ENCODE assay signal across 1 cellular context in the genomic region with DNA sequence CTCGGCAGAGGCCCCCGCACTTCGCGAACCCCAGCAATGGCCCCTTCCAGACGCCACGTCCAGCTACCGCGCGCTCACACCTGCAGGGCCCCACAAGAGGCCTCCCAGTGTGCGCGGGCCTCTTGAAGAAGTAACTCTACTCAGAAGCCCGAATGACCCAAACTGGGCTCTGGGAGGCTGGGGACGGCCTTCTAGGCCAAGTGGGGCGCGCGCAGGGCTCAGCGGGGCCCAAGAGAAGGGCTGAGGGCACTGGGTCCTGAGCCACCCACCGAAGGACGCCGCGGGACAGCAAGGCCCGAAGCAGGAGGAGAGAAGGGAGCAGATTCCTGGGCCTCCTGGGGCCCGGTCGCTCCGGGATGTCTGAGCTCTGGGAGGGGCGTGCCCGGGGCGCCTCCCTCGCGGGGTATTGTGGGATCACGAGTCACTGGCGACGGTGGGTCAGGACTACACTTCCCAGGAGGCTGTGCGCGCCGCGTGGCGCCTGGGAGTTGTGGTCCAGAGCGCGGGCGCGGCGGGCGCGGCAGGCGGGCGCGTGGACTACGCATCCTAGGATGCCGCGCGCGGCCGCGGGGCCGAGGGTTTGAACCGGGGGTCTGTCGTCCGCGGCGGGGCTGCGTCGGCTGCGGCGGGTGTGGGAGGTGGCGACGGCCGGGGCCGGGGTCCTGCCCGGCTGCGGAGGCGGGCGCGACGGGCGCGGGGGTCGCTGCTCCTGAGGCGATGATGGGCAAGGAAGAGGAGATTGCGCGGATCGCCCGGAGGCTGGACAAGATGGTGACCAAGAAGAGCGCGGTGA.
TF ChIP-seq lines count a peak whose summit lies in the region.

A gene (plus strand): TSS at position 603 of the 793 bp plus-strand sequence. CDS start 115 bp downstream, at position 718.

TF ChIP-seq in K562, 482 proteins besides CTCF, POLR2A, EP300 and RAD21 (continued from another document and continues in another):
- TF ChIP-seq, protein P1, sequence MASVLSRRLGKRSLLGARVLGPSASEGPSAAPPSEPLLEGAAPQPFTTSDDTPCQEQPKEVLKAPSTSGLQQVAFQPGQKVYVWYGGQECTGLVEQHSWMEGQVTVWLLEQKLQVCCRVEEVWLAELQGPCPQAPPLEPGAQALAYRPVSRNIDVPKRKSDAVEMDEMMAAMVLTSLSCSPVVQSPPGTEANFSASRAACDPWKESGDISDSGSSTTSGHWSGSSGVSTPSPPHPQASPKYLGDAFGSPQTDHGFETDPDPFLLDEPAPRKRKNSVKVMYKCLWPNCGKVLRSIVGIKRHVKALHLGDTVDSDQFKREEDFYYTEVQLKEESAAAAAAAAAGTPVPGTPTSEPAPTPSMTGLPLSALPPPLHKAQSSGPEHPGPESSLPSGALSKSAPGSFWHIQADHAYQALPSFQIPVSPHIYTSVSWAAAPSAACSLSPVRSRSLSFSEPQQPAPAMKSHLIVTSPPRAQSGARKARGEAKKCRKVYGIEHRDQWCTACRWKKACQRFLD (CRISPR knock-in tag; IDR thresholded peaks at IDR 0.05) = peak; percentile 98
- TF ChIP-seq, protein P2, sequence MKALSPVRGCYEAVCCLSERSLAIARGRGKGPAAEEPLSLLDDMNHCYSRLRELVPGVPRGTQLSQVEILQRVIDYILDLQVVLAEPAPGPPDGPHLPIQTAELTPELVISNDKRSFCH (CRISPR knock-in tag; IDR thresholded peaks at IDR 0.05) = no peak
- TF ChIP-seq, protein P2 (tag; IDR thresholded peaks at IDR 0.05) = peak; percentile 91
- TF ChIP-seq STAT5A (IDR thresholded peaks at IDR 0.05; ENCODE audit: borderline replicate concordance, low read length) = no peak
- TF ChIP-seq ZNF263 (CRISPR knock-in tag; IDR thresholded peaks at IDR 0.05; ENCODE audit: borderline replicate concordance) = no peak
- TF ChIP-seq, protein P3, sequence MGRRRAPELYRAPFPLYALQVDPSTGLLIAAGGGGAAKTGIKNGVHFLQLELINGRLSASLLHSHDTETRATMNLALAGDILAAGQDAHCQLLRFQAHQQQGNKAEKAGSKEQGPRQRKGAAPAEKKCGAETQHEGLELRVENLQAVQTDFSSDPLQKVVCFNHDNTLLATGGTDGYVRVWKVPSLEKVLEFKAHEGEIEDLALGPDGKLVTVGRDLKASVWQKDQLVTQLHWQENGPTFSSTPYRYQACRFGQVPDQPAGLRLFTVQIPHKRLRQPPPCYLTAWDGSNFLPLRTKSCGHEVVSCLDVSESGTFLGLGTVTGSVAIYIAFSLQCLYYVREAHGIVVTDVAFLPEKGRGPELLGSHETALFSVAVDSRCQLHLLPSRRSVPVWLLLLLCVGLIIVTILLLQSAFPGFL (CRISPR knock-in tag; IDR thresholded peaks at IDR 0.05) = no peak
- no peak for TF ChIP-seq MEF2D (tag; conservative IDR thresholded peaks at IDR 0.05; ENCODE audit: low read depth)
- TF ChIP-seq C11orf30 (IDR thresholded peaks at IDR 0.05; ENCODE audit: low read depth) = no peak
- no peak for TF ChIP-seq TEAD4 (IDR thresholded peaks at IDR 0.05; ENCODE audit: low read length)
- TF ChIP-seq TEAD4 (CRISPR knock-in tag; IDR thresholded peaks at IDR 0.05; ENCODE audit: borderline replicate concordance) = no peak
- no peak for TF ChIP-seq GTF2A2 (tag; IDR thresholded peaks at IDR 0.05)
- peak; percentile 84; the same call in 1 of the 2 replicates for TF ChIP-seq NR4A1 (CRISPR knock-in tag; IDR thresholded peaks at IDR 0.05)
- no peak; the same call in 1 of the 2 replicates for TF ChIP-seq NR4A1 (tag; IDR thresholded peaks at IDR 0.05)
- TF ChIP-seq ARHGAP35 (IDR thresholded peaks at IDR 0.05; ENCODE audit: partially characterized antibody) = no peak
- TF ChIP-seq CBFA2T2 (conservative IDR thresholded peaks at IDR 0.05) = no peak
- TF ChIP-seq, protein P4, sequence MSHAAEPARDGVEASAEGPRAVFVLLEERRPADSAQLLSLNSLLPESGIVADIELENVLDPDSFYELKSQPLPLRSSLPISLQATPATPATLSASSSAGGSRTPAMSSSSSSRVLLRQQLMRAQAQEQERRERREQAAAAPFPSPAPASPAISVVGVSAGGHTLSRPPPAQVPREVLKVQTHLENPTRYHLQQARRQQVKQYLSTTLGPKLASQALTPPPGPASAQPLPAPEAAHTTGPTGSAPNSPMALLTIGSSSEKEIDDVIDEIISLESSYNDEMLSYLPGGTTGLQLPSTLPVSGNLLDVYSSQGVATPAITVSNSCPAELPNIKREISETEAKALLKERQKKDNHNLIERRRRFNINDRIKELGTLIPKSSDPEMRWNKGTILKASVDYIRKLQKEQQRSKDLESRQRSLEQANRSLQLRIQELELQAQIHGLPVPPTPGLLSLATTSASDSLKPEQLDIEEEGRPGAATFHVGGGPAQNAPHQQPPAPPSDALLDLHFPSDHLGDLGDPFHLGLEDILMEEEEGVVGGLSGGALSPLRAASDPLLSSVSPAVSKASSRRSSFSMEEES (CRISPR knock-in tag; IDR thresholded peaks at IDR 0.05) = peak; percentile 80
- TF ChIP-seq MAZ (CRISPR knock-in tag; conservative IDR thresholded peaks at IDR 0.05 in 1 of 2, IDR thresholded peaks at IDR 0.05 in 1 of 2) = peak; percentile 81 to 92
- no peak for TF ChIP-seq ETV6 (IDR thresholded peaks at IDR 0.05; ENCODE audit: borderline replicate concordance in 1 of 2, low read depth in 2 of 2, low read length in 1 of 2)
- no peak for TF ChIP-seq ETV6 (CRISPR knock-in tag; IDR thresholded peaks at IDR 0.05; ENCODE audit: borderline replicate concordance)
- TF ChIP-seq ZNF695 (CRISPR knock-in tag; IDR thresholded peaks at IDR 0.05) = no peak
- no peak for TF ChIP-seq HMG20A (CRISPR knock-in tag; conservative IDR thresholded peaks at IDR 0.05)
- no peak for TF ChIP-seq NUFIP1 (IDR thresholded peaks at IDR 0.05; ENCODE audit: partially characterized antibody)
- TF ChIP-seq ZC3H11A (IDR thresholded peaks at IDR 0.05; ENCODE audit: low read depth, low read length) = no peak
- TF ChIP-seq CBX1 (IDR thresholded peaks at IDR 0.05; ENCODE audit: low read depth) = no peak
- TF ChIP-seq SIX5 (IDR thresholded peaks at IDR 0.05; ENCODE audit: borderline replicate concordance in 1 of 2, insufficient read depth in 1 of 2, low read depth in 1 of 2, low read length in 2 of 2) = peak; percentile 99 to 100
- TF ChIP-seq, protein P5, sequence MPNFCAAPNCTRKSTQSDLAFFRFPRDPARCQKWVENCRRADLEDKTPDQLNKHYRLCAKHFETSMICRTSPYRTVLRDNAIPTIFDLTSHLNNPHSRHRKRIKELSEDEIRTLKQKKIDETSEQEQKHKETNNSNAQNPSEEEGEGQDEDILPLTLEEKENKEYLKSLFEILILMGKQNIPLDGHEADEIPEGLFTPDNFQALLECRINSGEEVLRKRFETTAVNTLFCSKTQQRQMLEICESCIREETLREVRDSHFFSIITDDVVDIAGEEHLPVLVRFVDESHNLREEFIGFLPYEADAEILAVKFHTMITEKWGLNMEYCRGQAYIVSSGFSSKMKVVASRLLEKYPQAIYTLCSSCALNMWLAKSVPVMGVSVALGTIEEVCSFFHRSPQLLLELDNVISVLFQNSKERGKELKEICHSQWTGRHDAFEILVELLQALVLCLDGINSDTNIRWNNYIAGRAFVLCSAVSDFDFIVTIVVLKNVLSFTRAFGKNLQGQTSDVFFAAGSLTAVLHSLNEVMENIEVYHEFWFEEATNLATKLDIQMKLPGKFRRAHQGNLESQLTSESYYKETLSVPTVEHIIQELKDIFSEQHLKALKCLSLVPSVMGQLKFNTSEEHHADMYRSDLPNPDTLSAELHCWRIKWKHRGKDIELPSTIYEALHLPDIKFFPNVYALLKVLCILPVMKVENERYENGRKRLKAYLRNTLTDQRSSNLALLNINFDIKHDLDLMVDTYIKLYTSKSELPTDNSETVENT (CRISPR knock-in tag; IDR thresholded peaks at IDR 0.05) = 0 out of 2 replicates have a peak, but pooled peaks have one; percentile 1
- TF ChIP-seq, protein P6, sequence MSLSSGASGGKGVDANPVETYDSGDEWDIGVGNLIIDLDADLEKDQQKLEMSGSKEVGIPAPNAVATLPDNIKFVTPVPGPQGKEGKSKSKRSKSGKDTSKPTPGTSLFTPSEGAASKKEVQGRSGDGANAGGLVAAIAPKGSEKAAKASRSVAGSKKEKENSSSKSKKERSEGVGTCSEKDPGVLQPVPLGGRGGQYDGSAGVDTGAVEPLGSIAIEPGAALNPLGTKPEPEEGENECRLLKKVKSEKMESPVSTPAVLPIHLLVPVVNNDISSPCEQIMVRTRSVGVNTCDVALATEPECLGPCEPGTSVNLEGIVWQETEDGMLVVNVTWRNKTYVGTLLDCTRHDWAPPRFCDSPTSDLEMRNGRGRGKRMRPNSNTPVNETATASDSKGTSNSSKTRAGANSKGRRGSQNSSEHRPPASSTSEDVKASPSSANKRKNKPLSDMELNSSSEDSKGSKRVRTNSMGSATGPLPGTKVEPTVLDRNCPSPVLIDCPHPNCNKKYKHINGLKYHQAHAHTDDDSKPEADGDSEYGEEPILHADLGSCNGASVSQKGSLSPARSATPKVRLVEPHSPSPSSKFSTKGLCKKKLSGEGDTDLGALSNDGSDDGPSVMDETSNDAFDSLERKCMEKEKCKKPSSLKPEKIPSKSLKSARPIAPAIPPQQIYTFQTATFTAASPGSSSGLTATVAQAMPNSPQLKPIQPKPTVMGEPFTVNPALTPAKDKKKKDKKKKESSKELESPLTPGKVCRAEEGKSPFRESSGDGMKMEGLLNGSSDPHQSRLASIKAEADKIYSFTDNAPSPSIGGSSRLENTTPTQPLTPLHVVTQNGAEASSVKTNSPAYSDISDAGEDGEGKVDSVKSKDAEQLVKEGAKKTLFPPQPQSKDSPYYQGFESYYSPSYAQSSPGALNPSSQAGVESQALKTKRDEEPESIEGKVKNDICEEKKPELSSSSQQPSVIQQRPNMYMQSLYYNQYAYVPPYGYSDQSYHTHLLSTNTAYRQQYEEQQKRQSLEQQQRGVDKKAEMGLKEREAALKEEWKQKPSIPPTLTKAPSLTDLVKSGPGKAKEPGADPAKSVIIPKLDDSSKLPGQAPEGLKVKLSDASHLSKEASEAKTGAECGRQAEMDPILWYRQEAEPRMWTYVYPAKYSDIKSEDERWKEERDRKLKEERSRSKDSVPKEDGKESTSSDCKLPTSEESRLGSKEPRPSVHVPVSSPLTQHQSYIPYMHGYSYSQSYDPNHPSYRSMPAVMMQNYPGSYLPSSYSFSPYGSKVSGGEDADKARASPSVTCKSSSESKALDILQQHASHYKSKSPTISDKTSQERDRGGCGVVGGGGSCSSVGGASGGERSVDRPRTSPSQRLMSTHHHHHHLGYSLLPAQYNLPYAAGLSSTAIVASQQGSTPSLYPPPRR (CRISPR knock-in tag; IDR thresholded peaks at IDR 0.05; ENCODE audit: borderline replicate concordance) = 0 out of 2 replicates have a peak, but pooled peaks have one; percentile 62
- TF ChIP-seq GABPA (tag; conservative IDR thresholded peaks at IDR 0.05; ENCODE audit: low read depth) = peak; percentile 73
- TF ChIP-seq PTBP1 (IDR thresholded peaks at IDR 0.05; ENCODE audit: low read depth, low read length) = no peak
- peak; percentile 88 for TF ChIP-seq E2F3 (CRISPR knock-in tag; IDR thresholded peaks at IDR 0.05)
- TF ChIP-seq, protein P7, sequence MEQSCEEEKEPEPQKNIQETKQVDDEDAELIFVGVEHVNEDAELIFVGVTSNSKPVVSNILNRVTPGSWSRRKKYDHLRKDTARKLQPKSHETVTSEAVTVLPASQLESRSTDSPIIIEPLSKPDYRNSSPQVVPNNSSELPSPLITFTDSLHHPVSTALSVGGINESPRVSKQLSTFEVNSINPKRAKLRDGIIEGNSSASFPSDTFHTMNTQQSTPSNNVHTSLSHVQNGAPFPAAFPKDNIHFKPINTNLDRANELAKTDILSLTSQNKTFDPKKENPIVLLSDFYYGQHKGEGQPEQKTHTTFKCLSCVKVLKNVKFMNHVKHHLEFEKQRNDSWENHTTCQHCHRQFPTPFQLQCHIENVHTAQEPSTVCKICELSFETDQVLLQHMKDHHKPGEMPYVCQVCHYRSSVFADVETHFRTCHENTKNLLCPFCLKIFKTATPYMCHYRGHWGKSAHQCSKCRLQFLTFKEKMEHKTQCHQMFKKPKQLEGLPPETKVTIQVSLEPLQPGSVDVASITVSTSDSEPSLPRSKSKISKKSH (CRISPR knock-in tag; IDR thresholded peaks at IDR 0.05) = no peak
- TF ChIP-seq KAT2B (IDR thresholded peaks at IDR 0.05; ENCODE audit: low read depth, low read length) = no peak
- TF ChIP-seq TOE1 (IDR thresholded peaks at IDR 0.05; ENCODE audit: borderline replicate concordance) = peak; percentile 55; the same call in 1 of the 2 replicates
- no peak for TF ChIP-seq TOE1 (CRISPR knock-in tag; IDR thresholded peaks at IDR 0.05; ENCODE audit: borderline replicate concordance, low read depth)
- TF ChIP-seq, protein P8, sequence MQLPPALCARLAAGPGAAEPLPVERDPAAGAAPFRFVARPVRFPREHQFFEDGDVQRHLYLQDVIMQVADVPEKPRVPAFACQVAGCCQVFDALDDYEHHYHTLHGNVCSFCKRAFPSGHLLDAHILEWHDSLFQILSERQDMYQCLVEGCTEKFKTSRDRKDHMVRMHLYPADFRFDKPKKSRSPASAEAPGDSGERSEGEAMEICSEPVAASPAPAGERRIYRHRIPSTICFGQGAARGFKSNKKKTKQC (CRISPR knock-in tag; IDR thresholded peaks at IDR 0.05) = no peak
- TF ChIP-seq, protein P9, sequence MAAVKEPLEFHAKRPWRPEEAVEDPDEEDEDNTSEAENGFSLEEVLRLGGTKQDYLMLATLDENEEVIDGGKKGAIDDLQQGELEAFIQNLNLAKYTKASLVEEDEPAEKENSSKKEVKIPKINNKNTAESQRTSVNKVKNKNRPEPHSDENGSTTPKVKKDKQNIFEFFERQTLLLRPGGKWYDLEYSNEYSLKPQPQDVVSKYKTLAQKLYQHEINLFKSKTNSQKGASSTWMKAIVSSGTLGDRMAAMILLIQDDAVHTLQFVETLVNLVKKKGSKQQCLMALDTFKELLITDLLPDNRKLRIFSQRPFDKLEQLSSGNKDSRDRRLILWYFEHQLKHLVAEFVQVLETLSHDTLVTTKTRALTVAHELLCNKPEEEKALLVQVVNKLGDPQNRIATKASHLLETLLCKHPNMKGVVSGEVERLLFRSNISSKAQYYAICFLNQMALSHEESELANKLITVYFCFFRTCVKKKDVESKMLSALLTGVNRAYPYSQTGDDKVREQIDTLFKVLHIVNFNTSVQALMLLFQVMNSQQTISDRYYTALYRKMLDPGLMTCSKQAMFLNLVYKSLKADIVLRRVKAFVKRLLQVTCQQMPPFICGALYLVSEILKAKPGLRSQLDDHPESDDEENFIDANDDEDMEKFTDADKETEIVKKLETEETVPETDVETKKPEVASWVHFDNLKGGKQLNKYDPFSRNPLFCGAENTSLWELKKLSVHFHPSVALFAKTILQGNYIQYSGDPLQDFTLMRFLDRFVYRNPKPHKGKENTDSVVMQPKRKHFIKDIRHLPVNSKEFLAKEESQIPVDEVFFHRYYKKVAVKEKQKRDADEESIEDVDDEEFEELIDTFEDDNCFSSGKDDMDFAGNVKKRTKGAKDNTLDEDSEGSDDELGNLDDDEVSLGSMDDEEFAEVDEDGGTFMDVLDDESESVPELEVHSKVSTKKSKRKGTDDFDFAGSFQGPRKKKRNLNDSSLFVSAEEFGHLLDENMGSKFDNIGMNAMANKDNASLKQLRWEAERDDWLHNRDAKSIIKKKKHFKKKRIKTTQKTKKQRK (IDR thresholded peaks at IDR 0.05; ENCODE audit: borderline replicate concordance, low read depth, low read length) = no peak
